ENCODE assay signal across 8 cellular contexts in genomic region chr9:130461218-130461630, GRCh38. TPM values are rescaled to one million over a fixed set of nuclear protein-coding genes. Genes with fewer than 3 reads are reported as not detected.
DNase-seq lines count a peak whose midpoint lies in the region; ATAC-seq lines count a peak whose summit lies in the region.

No MANE protein-coding gene starts in this region.

- peaks cover 3% of the 10 kb centered on the region for H3K36me3 Mint-ChIP-seq in effector memory CD8-positive, alpha-beta T cell (ENCODE audit: insufficient read depth)
- no peaks in the 10 kb centered on the region for H3K36me3 Mint-ChIP-seq in naive thymus-derived CD8-positive, alpha-beta T cell
- H3K36me3 Mint-ChIP-seq in stimulated activated naive B cell treated with anti-CD40 and anti-IgM and Interleukin-4, amounts not matched to agents 10 μg/mL and 1 μg/mL and 100 μg/mL, for 72 hours, result no peaks in the 10 kb centered on the region

- peak; percentile 22 to 68 for DNase-seq in NCI-H446 (lab: John Stamatoyannopoulos, UW)
- DNase-seq in NCI-H446 treated with DMSO at 0.1 percent for 48 hours (lab: John Stamatoyannopoulos, UW), result no peak
- DNase-seq in NCI-H2227 treated with DMSO at 0.1 percent for 48 hours (lab: John Stamatoyannopoulos, UW), result peak; percentile 13
- DNase-seq in activated CD8-positive, alpha-beta memory T cell treated with anti-CD3 and anti-CD28 coated beads for 1 hour (ENCODE audit: extremely low read depth in 1 of 2, low read depth in 1 of 2), result peak; percentile 23 to 73
- peak; percentile 62 to 67 (median 66) for DNase-seq in effector memory CD8-positive, alpha-beta T cell
- peak; percentile 45 to 83 (median 72) for DNase-seq in naive thymus-derived CD8-positive, alpha-beta T cell
- DNase-seq in stimulated activated naive B cell treated with anti-CD40 and anti-IgM and Interleukin-4, amounts not matched to agents 10 μg/mL and 1 μg/mL and 100 μg/mL, for 72 hours, result peak; percentile 36

- peak; percentile 42 for ATAC-seq in effector memory CD8-positive, alpha-beta T cell (replicated peaks)
- peak; percentile 74 to 82 for ATAC-seq in naive thymus-derived CD8-positive, alpha-beta T cell
- ATAC-seq in stimulated activated naive B cell treated with anti-CD40 and anti-IgM and Interleukin-4, amounts not matched to agents 10 μg/mL and 1 μg/mL and 100 μg/mL, for 72 hours (replicated peaks), result peak; percentile 78 to 84
- ATAC-seq in HG03025 (IDR thresholded peaks at IDR 0.05; ENCODE audit: low FRiP score, unreplicated experiment), result no peak

- no peak overlapping the region for H3K4me3 Mint-ChIP-seq in effector memory CD8-positive, alpha-beta T cell
- H3K4me3 Mint-ChIP-seq in naive thymus-derived CD8-positive, alpha-beta T cell, result no peak overlapping the region
- H3K4me3 Mint-ChIP-seq in stimulated activated naive B cell treated with anti-CD40 and anti-IgM and Interleukin-4, amounts not matched to agents 10 μg/mL and 1 μg/mL and 100 μg/mL, for 72 hours, result no peak overlapping the region

- H3K9me3 Mint-ChIP-seq in effector memory CD8-positive, alpha-beta T cell, result no peaks in the 10 kb centered on the region
- H3K9me3 Mint-ChIP-seq in naive thymus-derived CD8-positive, alpha-beta T cell, result no peaks in the 10 kb centered on the region
- no peaks in the 10 kb centered on the region for H3K9me3 Mint-ChIP-seq in stimulated activated naive B cell treated with anti-CD40 and anti-IgM and Interleukin-4, amounts not matched to agents 10 μg/mL and 1 μg/mL and 100 μg/mL, for 72 hours

- H3K4me1 Mint-ChIP-seq in effector memory CD8-positive, alpha-beta T cell (ENCODE audit: low read depth in 2 of 2), result peaks cover 0 to 7% of the 10 kb centered on the region in 2 donors
- H3K4me1 Mint-ChIP-seq in naive thymus-derived CD8-positive, alpha-beta T cell, result peaks cover 0 to 7% (median 2%) of the 10 kb centered on the region in 4 donors
- peaks cover 0 to 1% of the 10 kb centered on the region in 2 donors for H3K4me1 Mint-ChIP-seq in stimulated activated naive B cell treated with anti-CD40 and anti-IgM and Interleukin-4, amounts not matched to agents 10 μg/mL and 1 μg/mL and 100 μg/mL, for 72 hours

- peaks cover 42 to 75% of the 10 kb centered on the region in 2 donors for H3K27me3 Mint-ChIP-seq in effector memory CD8-positive, alpha-beta T cell
- H3K27me3 Mint-ChIP-seq in naive thymus-derived CD8-positive, alpha-beta T cell, result peaks cover 9 to 46% (median 25%) of the 10 kb centered on the region in 5 donors
- peaks cover 38 to 60% of the 10 kb centered on the region in 2 donors for H3K27me3 Mint-ChIP-seq in stimulated activated naive B cell treated with anti-CD40 and anti-IgM and Interleukin-4, amounts not matched to agents 10 μg/mL and 1 μg/mL and 100 μg/mL, for 72 hours

- no peak overlapping the region for H3K27ac Mint-ChIP-seq in effector memory CD8-positive, alpha-beta T cell
- H3K27ac Mint-ChIP-seq in naive thymus-derived CD8-positive, alpha-beta T cell, result peak overlapping the region in 1 of 10 donors; percentile 61
- H3K27ac Mint-ChIP-seq in stimulated activated naive B cell treated with anti-CD40 and anti-IgM and Interleukin-4, amounts not matched to agents 10 μg/mL and 1 μg/mL and 100 μg/mL, for 72 hours, result no peak overlapping the region

- POLR2A ChIA-PET in naive thymus-derived CD8-positive, alpha-beta T cell (lab: Charles Lee), result interaction anchor here (0.6 kb wide), 2 partner anchors 232 to 584 kb away, joined by 3 read pairs; partner anchors contain the start of gene EXOSC2

RNA-seq across cellular contexts. Expression of gene ASS1, which starts 16.5 kb away (rescaled TPM):
- not detected for total RNA-seq in naive thymus-derived CD8-positive, alpha-beta T cell
- polyA plus RNA-seq in naive thymus-derived CD8-positive, alpha-beta T cell, result not detected
